ENCODE assay signal across 8 cellular contexts in the genomic region with DNA sequence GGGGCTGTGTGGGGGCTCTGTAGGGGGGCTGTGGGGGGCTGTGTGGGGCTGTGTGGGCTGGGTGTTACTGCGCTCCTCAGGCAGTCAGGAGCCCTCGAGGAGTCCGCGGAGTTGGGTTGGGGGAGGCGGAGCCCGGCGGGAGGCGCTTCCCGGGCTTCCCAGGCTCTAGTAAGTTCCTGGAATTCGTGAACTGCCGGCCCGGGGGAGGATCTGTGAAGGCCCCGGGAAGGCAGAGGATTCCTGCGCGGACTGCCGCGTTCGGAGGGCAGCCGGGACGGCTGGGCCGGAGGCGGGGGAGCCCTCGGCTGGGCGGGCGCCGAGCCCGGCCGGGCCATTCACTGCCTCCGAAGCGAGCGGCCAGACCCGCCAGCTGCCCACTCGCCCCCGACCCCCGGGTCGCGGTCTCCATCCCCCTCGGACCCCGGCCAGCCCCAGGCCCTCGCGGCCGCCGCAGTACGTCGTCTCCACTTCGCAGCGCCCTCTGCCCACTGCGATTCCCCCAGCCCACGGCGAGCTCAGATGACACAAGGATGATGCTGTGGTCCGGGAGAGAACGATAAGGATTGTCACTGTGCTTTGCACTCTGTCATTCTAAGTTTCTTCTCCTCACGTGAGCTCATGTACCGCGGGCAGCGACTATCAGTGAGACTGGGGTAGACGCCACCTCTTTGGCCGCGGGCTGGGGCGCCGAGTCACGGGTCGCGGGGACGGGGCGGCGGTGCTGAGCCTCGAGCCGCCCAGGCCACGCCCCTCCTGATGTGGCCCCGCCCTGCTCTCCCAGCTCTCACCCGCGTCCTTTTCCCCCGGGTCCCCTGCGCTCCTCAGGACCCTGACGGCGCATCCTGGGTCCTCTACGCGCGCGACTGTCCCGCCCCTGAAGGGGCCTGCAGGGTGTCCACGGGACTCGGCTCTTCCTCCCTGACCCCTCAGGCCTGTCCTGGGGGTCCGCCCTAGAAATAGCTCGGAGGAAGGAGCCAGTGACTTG.
DNase-seq lines count a peak whose midpoint lies in the region; ATAC-seq, FAIRE-seq and TF ChIP-seq lines count a peak whose summit lies in the region.

No MANE protein-coding gene starts in this region.

- H3K27me3 Mint-ChIP-seq in WTC11 (ENCODE audit: low read depth), result peaks cover 35% of the 10 kb centered on the region

- peak overlapping the region; percentile 83 for H3K4me3 Mint-ChIP-seq in WTC11

- DNase-seq in G401 (ENCODE audit: low spot score), result peak; percentile 84
- peak; percentile 71 for DNase-seq in WTC11 (ENCODE audit: low spot score)
- DNase-seq in bronchial epithelial cell (ENCODE audit: low read depth), result no peak
- no peak for DNase-seq in keratinocyte (ENCODE audit: low read depth, low spot score)
- peak; percentile 62 to 77 for DNase-seq in stimulated activated CD4-positive, alpha-beta T cell treated with anti-CD3 and anti-CD28 coated beads, Interleukin-15, amount 100 ng/mL, for 1 hour (ENCODE audit: low read depth in 1 of 2, low spot score in 1 of 2)
- DNase-seq in NCI-H1694 (lab: John Stamatoyannopoulos, UW), result no peak

- H3K36me3 ChIP-seq in KOPT-K1 (ENCODE audit: insufficient read depth, low read length), result no peaks in the 10 kb centered on the region
- no peaks in the 10 kb centered on the region for H3K36me3 ChIP-seq in bronchial epithelial cell (ENCODE audit: control insufficient read depth, insufficient read depth, low read length)
- no peaks in the 10 kb centered on the region for H3K36me3 ChIP-seq in keratinocyte (ENCODE audit: control insufficient read depth in 2 of 2, extremely low read depth in 1 of 2, insufficient read depth in 2 of 2, low read length in 2 of 2)

- TF ChIP-seq CTCF in WTC11 (IDR thresholded peaks at IDR 0.05) (no peak), bronchial epithelial cell (IDR thresholded peaks at IDR 0.05; ENCODE audit: insufficient read depth, low read length, severe bottlenecking) (no peak), keratinocyte (optimal IDR thresholded peaks at IDR 0.05 in 1 of 3, IDR thresholded peaks at IDR 0.05 in 1 of 3, conservative IDR thresholded peaks at IDR 0.05 in 1 of 3; ENCODE audit: extremely low read depth in 1 of 3, insufficient read depth in 2 of 3, low read length in 3 of 3) (peak in 1 of 3 experiments; percentile 18)

- no peaks in the 10 kb centered on the region for H3K79me2 ChIP-seq in keratinocyte (ENCODE audit: control insufficient read depth, insufficient read depth, low read length)

- H3K4me1 Mint-ChIP-seq in WTC11, result peaks cover 21% of the 10 kb centered on the region

- peak overlapping the region; percentile 95 for H2AFZ ChIP-seq in keratinocyte (ENCODE audit: control insufficient read depth, low read length)

- H3K4me1 ChIP-seq in keratinocyte (ENCODE audit: control insufficient read depth, extremely low read depth, insufficient read depth, low read length), result peaks cover 19% of the 10 kb centered on the region

- no peaks in the 10 kb centered on the region for H4K20me1 ChIP-seq in keratinocyte (ENCODE audit: control insufficient read depth, extremely low read depth, insufficient read depth, low read length)

- H3K9me1 ChIP-seq in keratinocyte (ENCODE audit: control insufficient read depth, extremely low read depth, insufficient read depth, low read length), result no peaks in the 10 kb centered on the region

- FAIRE-seq in bronchial epithelial cell (lab: Jason Lieb, UNC) (no peak), keratinocyte (lab: Jason Lieb, UNC) (no peak)

- H3K36me3 Mint-ChIP-seq in WTC11, result peaks cover 7% of the 10 kb centered on the region

- ATAC-seq in GM21825 (IDR thresholded peaks at IDR 0.05; ENCODE audit: unreplicated experiment) (peak; percentile 86), WTC11 (peak; percentile 56)

- in situ Hi-C loops in G401 (cut with HindIII; ENCODE audit: low sequenced_read_pairs), result no loop called here

- H3K27ac Mint-ChIP-seq in WTC11, result no peak overlapping the region

- dilution Hi-C loops in keratinocyte (cut with MboI; ENCODE audit: extremely low pct_ligation_motif_present, low sequenced_read_pairs), result no loop called here

- H3K4me2 ChIP-seq in keratinocyte (ENCODE audit: control insufficient read depth, extremely low read depth, insufficient read depth, low read depth, low read length), result peak overlapping the region; percentile 87

- peak overlapping the region; percentile 34 for H3K27ac ChIP-seq in KOPT-K1 (ENCODE audit: low read depth, low read length, poor library complexity, severe bottlenecking)
- H3K27ac ChIP-seq in keratinocyte (ENCODE audit: control insufficient read depth, insufficient read depth, low read length), result peak overlapping the region; percentile 63

- H3K9me3 Mint-ChIP-seq in WTC11, result peaks cover 15% of the 10 kb centered on the region

- H3K9ac ChIP-seq in keratinocyte (ENCODE audit: control insufficient read depth, extremely low read depth, insufficient read depth, low read length), result peak overlapping the region; percentile 80

- POLR2A ChIA-PET in WTC11 (lab: Charles Lee), result interaction anchor here (1.0 to 1.4 kb wide), 2 partner anchors 61 to 66 kb away, joined by 3 to 4 read pairs; a partner anchor contains a TSS

- CTCF ChIA-PET in WTC11 (lab: Charles Lee), result interaction anchor here (0.6 to 1.7 kb wide), 10 partner anchors 25 to 263 kb away, joined by 3 to 16 read pairs (median 4); a partner anchor contains a TSS

- no peaks in the 10 kb centered on the region for H3K27me3 ChIP-seq in bronchial epithelial cell (ENCODE audit: control insufficient read depth, insufficient read depth, low read length)
- no peaks in the 10 kb centered on the region for H3K27me3 ChIP-seq in keratinocyte (ENCODE audit: control insufficient read depth, extremely low read depth, insufficient read depth, low read length)

- H3K9me3 ChIP-seq in KOPT-K1 (ENCODE audit: insufficient read depth, low read length, poor library complexity, severe bottlenecking), result no peaks in the 10 kb centered on the region
- no peaks in the 10 kb centered on the region for H3K9me3 ChIP-seq in keratinocyte (ENCODE audit: control insufficient read depth, low read depth, low read length)

- H3K4me3 ChIP-seq in bronchial epithelial cell (ENCODE audit: low read depth, low read length), result peak overlapping the region; percentile 63
- peak overlapping the region; percentile 49 to 78 (median 72) for H3K4me3 ChIP-seq in keratinocyte (ENCODE audit: control insufficient read depth in 2 of 3, extremely low read depth in 1 of 3, insufficient read depth in 2 of 3, low read depth in 1 of 3, low read length in 3 of 3)

TF ChIP-seq in WTC11, 78 proteins besides CTCF, POLR2A, EP300 and RAD21:
- TF ChIP-seq, protein P1, sequence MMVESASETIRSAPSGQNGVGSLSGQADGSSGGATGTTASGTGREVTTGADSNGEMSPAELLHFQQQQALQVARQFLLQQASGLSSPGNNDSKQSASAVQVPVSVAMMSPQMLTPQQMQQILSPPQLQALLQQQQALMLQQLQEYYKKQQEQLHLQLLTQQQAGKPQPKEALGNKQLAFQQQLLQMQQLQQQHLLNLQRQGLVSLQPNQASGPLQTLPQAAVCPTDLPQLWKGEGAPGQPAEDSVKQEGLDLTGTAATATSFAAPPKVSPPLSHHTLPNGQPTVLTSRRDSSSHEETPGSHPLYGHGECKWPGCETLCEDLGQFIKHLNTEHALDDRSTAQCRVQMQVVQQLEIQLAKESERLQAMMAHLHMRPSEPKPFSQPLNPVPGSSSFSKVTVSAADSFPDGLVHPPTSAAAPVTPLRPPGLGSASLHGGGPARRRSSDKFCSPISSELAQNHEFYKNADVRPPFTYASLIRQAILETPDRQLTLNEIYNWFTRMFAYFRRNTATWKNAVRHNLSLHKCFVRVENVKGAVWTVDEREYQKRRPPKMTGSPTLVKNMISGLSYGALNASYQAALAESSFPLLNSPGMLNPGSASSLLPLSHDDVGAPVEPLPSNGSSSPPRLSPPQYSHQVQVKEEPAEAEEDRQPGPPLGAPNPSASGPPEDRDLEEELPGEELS (CRISPR knock-in tag; IDR thresholded peaks at IDR 0.05), result 0 out of 2 replicates have a peak, but pooled peaks have one; percentile 16
- TF ChIP-seq, protein P2, sequence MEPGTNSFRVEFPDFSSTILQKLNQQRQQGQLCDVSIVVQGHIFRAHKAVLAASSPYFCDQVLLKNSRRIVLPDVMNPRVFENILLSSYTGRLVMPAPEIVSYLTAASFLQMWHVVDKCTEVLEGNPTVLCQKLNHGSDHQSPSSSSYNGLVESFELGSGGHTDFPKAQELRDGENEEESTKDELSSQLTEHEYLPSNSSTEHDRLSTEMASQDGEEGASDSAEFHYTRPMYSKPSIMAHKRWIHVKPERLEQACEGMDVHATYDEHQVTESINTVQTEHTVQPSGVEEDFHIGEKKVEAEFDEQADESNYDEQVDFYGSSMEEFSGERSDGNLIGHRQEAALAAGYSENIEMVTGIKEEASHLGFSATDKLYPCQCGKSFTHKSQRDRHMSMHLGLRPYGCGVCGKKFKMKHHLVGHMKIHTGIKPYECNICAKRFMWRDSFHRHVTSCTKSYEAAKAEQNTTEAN (CRISPR knock-in tag; IDR thresholded peaks at IDR 0.05), result no peak
- TF ChIP-seq TP53 (CRISPR knock-in tag; IDR thresholded peaks at IDR 0.05), result no peak
- no peak for TF ChIP-seq ZNF263 (CRISPR knock-in tag; IDR thresholded peaks at IDR 0.05; ENCODE audit: low read depth)
- TF ChIP-seq ZBTB21 (CRISPR knock-in tag; IDR thresholded peaks at IDR 0.05; ENCODE audit: borderline replicate concordance), result peak; percentile 35; the same call in 1 of the 2 replicates
- TF ChIP-seq, protein P3, sequence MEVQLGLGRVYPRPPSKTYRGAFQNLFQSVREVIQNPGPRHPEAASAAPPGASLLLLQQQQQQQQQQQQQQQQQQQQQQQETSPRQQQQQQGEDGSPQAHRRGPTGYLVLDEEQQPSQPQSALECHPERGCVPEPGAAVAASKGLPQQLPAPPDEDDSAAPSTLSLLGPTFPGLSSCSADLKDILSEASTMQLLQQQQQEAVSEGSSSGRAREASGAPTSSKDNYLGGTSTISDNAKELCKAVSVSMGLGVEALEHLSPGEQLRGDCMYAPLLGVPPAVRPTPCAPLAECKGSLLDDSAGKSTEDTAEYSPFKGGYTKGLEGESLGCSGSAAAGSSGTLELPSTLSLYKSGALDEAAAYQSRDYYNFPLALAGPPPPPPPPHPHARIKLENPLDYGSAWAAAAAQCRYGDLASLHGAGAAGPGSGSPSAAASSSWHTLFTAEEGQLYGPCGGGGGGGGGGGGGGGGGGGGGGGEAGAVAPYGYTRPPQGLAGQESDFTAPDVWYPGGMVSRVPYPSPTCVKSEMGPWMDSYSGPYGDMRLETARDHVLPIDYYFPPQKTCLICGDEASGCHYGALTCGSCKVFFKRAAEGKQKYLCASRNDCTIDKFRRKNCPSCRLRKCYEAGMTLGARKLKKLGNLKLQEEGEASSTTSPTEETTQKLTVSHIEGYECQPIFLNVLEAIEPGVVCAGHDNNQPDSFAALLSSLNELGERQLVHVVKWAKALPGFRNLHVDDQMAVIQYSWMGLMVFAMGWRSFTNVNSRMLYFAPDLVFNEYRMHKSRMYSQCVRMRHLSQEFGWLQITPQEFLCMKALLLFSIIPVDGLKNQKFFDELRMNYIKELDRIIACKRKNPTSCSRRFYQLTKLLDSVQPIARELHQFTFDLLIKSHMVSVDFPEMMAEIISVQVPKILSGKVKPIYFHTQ (CRISPR knock-in tag; IDR thresholded peaks at IDR 0.05), result no peak

Comparison
In these comparisons a context has a peak if more than half of its experiments do, and no peak if none do; other contexts are left out.
1. DNase-seq: peak in G401 (single experiment), WTC11 (single experiment) and stimulated activated CD4-positive, alpha-beta T cell treated with anti-CD3 and anti-CD28 coated beads, Interleukin-15, amount 100 ng/mL, for 1 hour (2 of 2); none in bronchial epithelial cell (single experiment), keratinocyte (single experiment) and NCI-H1694 (single experiment).